Comparison of ENCODE assay signal across 9 cellular contexts in genomic region chr5:123813937-123814624, GRCh38.
DNase-seq lines count a peak whose midpoint lies in the region; ATAC-seq, FAIRE-seq and TF ChIP-seq lines count a peak whose summit lies in the region.
"Had no signal": no experiment of that assay in that cellular context is flagged by ENCODE, and none has a peak within 500 bp of the region (broad histone marks: within the 10 kb centered on the region; RNA-seq: fewer than 3 reads in every experiment).

No MANE protein-coding gene starts in this region.

- H3K79me1 ChIP-seq in IMR-90 (ENCODE audit: low read depth in 1 of 2, low read length in 2 of 2) = no peaks in the 10 kb centered on the region

- peak overlapping the region; percentile 37; the same call in 1 of the 2 replicates for H3K18ac ChIP-seq in IMR-90 (ENCODE audit: low read depth, low read length)

- in situ Hi-C loops in Caki2 (cut with HindIII; ENCODE audit: low pct_unique_long_range_greater_than_20kb, low sequenced_read_pairs) = no loop called here
- in situ Hi-C loops in IMR-90 (cut with MboI; ENCODE audit: low sequenced_read_pairs) = no loop called here

- H3K27me3 ChIP-seq in IMR-90 (ENCODE audit: control insufficient read depth, insufficient read depth, low read length) = no peaks in the 10 kb centered on the region
- H3K27me3 ChIP-seq in SJSA1 (replicated peaks) = no peaks in the 10 kb centered on the region
- no peaks in the 10 kb centered on the region for H3K27me3 ChIP-seq in right atrium auricular region

- peak overlapping the region; percentile 27; the same call in 1 of the 2 replicates for H2BK20ac ChIP-seq in IMR-90 (ENCODE audit: low read depth, low read length)

- ATAC-seq in IMR-90 (ENCODE audit: low read depth) = peak; percentile 80
- no peak for ATAC-seq in T-helper 17 cell
- ATAC-seq in HG03039 (IDR thresholded peaks at IDR 0.05; ENCODE audit: unreplicated experiment) = no peak

- TF ChIP-seq CTCF in IMR-90 (conservative IDR thresholded peaks at IDR 0.05; ENCODE audit: low read depth, low read length) (no peak), right atrium auricular region (IDR thresholded peaks at IDR 0.05) (no peak)

- H3K14ac ChIP-seq in IMR-90 (replicated peaks; ENCODE audit: low read depth, low read length) = no peak overlapping the region

- H4K8ac ChIP-seq in IMR-90 (ENCODE audit: low read depth in 2 of 2, low read length in 2 of 2) = 0 out of 4 replicates have a peak overlapping the region, but pooled peaks of 1 of the 2 experiments have one; percentile 2

- H3K4me3 Mint-ChIP-seq in T-helper 17 cell = no peak overlapping the region

- POLR2A ChIA-PET in IMR-90 (lab: Charles Lee; ENCODE audit: unreplicated experiment) = no interaction called here

- H3K4me1 ChIP-seq in IMR-90 (ENCODE audit: control insufficient read depth, insufficient read depth, low read length) (peaks cover 9% of the 10 kb centered on the region; the same call in 1 of the 2 replicates), SJSA1 (replicated peaks) (peaks cover 19% of the 10 kb centered on the region), right atrium auricular region (peaks cover 0 to 42% of the 10 kb centered on the region in 2 donors)

- intact Hi-C loops in IMR-90 (cut with micrococcal nuclease) = no loop called here

- dilution Hi-C loops in IMR-90 (cut with HindIII; ENCODE audit: low sequenced_read_pairs, unreplicated experiment) = no loop called here

- H4K91ac ChIP-seq in IMR-90 (ENCODE audit: insufficient read depth, low read depth, low read length) = no peak overlapping the region

- CTCF ChIA-PET in IMR-90 (lab: Yijun Ruan, JAX) = no interaction called here

- H3K4me2 ChIP-seq in IMR-90 (ENCODE audit: low read depth, low read length) = no peak overlapping the region

- H4K5ac ChIP-seq in IMR-90 (ENCODE audit: low read depth, low read length) = no peak overlapping the region; the same call in 1 of the 2 replicates

- H3K4me3 ChIP-seq in IMR-90 (ENCODE audit: insufficient read depth, low read depth, low read length) = no peak overlapping the region
- H3K4me3 ChIP-seq in SJSA1 = no peak overlapping the region
- H3K4me3 ChIP-seq in right atrium auricular region = no peak overlapping the region

- no TSS peak for BruUV-seq in IMR-90 (replicated peaks; lab: Mats Ljungman, UMichigan)

- H3K9me1 ChIP-seq in IMR-90 (ENCODE audit: insufficient read depth, low read length) = no peaks in the 10 kb centered on the region

- H3K36me3 Mint-ChIP-seq in T-helper 17 cell (ENCODE audit: low read depth) = no peaks in the 10 kb centered on the region

- no peak overlapping the region for H3K23ac ChIP-seq in IMR-90 (ENCODE audit: low read depth, low read length)

- no peaks in the 10 kb centered on the region for H3K27me3 Mint-ChIP-seq in T-helper 17 cell

- no peak for FAIRE-seq in GM19239 (lab: Jason Lieb, UNC)
- FAIRE-seq: colon had no signal

- H3K4me1 Mint-ChIP-seq in T-helper 17 cell = no peaks in the 10 kb centered on the region

- WGBS in IMR-90 (ENCODE audit: extremely low coverage in 2 of 2, insufficient read length in 1 of 2), 2 experiments = 100% methylated on average over 1 of the region's 10 CpGs; no CpG with 5 or more reads in 1 of the 2 experiments

- H2AFZ ChIP-seq in IMR-90 (replicated peaks; ENCODE audit: low read length, poor library complexity) = no peak overlapping the region

- 0 out of 2 replicates have a peak overlapping the region, but pooled peaks have one; percentile 18 for H2BK120ac ChIP-seq in IMR-90 (ENCODE audit: low read depth, low read length)

- H3K27ac Mint-ChIP-seq in T-helper 17 cell = no peak overlapping the region

- peak overlapping the region; percentile 14 for H2BK5ac ChIP-seq in IMR-90 (ENCODE audit: low read depth, low read length, poor library complexity, severe bottlenecking)

- H2AK5ac ChIP-seq in IMR-90 (ENCODE audit: low read depth, low read length) = no peak overlapping the region

- H2BK15ac ChIP-seq in IMR-90 (ENCODE audit: low read depth, low read length) = 0 out of 3 replicates have a peak overlapping the region, but pooled peaks have one; percentile 2

- no peaks in the 10 kb centered on the region for H4K20me1 ChIP-seq in IMR-90 (ENCODE audit: insufficient read depth, low read length)

- TF ChIP-seq POLR2A in IMR-90 (IDR thresholded peaks at IDR 0.05; ENCODE audit: low read depth, low read length) = no peak

- H3K36me3 ChIP-seq in IMR-90 (ENCODE audit: control insufficient read depth, insufficient read depth, low read length) (no peaks in the 10 kb centered on the region), SJSA1 (no peaks in the 10 kb centered on the region), right atrium auricular region (no peaks in the 10 kb centered on the region)

- H2AK9ac ChIP-seq in IMR-90 (replicated peaks; ENCODE audit: low read depth, low read length, poor library complexity) = no peak overlapping the region

- no peak overlapping the region for H3K9ac ChIP-seq in IMR-90 (ENCODE audit: low read depth, low read length)

- H3K56ac ChIP-seq in IMR-90 (ENCODE audit: extremely low read depth, insufficient read depth, low read length) = no peak overlapping the region

- DNase-seq in Caki2 (ENCODE audit: low read depth) = peak; percentile 93
- DNase-seq in IMR-90 = peak; percentile 25
- DNase-seq in SJSA1 (ENCODE audit: low read depth in 1 of 2, low spot score in 2 of 2) = peak in 1 of 2 experiments; percentile 58
- no peak for DNase-seq in right atrium auricular region (ENCODE audit: low spot score)
- no peak for DNase-seq in T-helper 17 cell
- no peak for DNase-seq in GM19239 (ENCODE audit: insufficient read length, low spot score)
- no peak for DNase-seq in activated CD8-positive, alpha-beta memory T cell treated with anti-CD3 and anti-CD28 coated beads, Interleukin-2, amount 50 U/mL, for 48 hours

- H3K27ac ChIP-seq in IMR-90 (ENCODE audit: insufficient read depth, low read length) (no peak overlapping the region), SJSA1 (peak overlapping the region; percentile 38), right atrium auricular region (peak overlapping the region; percentile 66 to 78)

- H3K9me3 ChIP-seq in IMR-90 (ENCODE audit: control insufficient read depth, insufficient read depth, low read length) (no peaks in the 10 kb centered on the region), SJSA1 (replicated peaks) (no peaks in the 10 kb centered on the region), right atrium auricular region (no peaks in the 10 kb centered on the region), T-helper 17 cell (ENCODE audit: control insufficient read depth, low read length, poor library complexity, severe bottlenecking) (peaks cover 2% of the 10 kb centered on the region)

- TF ChIP-seq RAD21 in IMR-90 (IDR thresholded peaks at IDR 0.05; ENCODE audit: low read length) = no peak

- peak overlapping the region; percentile 22; the same call in 1 of the 2 replicates for H3K4ac ChIP-seq in IMR-90 (ENCODE audit: low read depth, low read length)

TF ChIP-seq in IMR-90, 13 proteins besides CTCF, POLR2A, EP300 and RAD21:
- TF ChIP-seq CHD1 (IDR thresholded peaks at IDR 0.05; ENCODE audit: low read depth, low read length) (no peak), BHLHE40 (IDR thresholded peaks at IDR 0.05; ENCODE audit: low read depth, low read length) (no peak), MAZ (IDR thresholded peaks at IDR 0.05; ENCODE audit: borderline replicate concordance, low read depth, low read length) (no peak), FOS (IDR thresholded peaks at IDR 0.05; ENCODE audit: low read depth, low read length) (no peak), RFX5 (IDR thresholded peaks at IDR 0.05; ENCODE audit: low read depth, low read length) (no peak), MXI1 (IDR thresholded peaks at IDR 0.05; ENCODE audit: borderline replicate concordance, low read depth, low read length) (no peak), NFE2L2 (IDR thresholded peaks at IDR 0.05; ENCODE audit: low read depth, low read length) (no peak), ELK1 (IDR thresholded peaks at IDR 0.05; ENCODE audit: borderline replicate concordance, low read depth, low read length) (no peak), RCOR1 (IDR thresholded peaks at IDR 0.05; ENCODE audit: insufficient replicate concordance, low read length) (no peak), MAFK (IDR thresholded peaks at IDR 0.05; ENCODE audit: low read depth, low read length) (no peak)
TF ChIP-seq in IMR-90: peak in this region for 0.

Comparison
In these comparisons a context has a peak if more than half of its experiments do, and no peak if none do; other contexts are left out.
1. DNase-seq: peak in Caki2 (single experiment) and IMR-90 (single experiment); none in right atrium auricular region (single experiment), T-helper 17 cell (0 of 3), GM19239 (single experiment) and activated CD8-positive, alpha-beta memory T cell treated with anti-CD3 and anti-CD28 coated beads, Interleukin-2, amount 50 U/mL, for 48 hours (single experiment).